Comparison of ENCODE assay signal across 9 cellular contexts in the genomic region with DNA sequence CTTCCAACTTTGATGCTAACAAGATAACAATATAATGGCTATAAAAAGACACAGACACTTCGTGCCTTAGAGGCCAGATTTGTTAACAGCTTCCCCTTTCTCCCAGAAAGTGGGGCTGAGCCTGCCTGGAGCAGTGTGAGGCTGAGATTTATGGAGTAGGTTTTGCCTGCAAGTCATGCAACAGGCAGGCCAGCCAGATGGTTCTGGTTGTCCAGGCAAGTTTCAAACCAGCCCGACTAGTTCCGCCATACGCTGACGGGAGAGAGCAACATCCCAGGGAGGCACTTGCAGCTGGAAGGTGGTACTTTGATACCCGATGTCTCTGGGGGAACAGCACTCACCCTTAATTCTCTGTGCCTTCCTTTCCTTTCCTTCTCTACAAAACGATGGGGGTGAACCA.
DNase-seq lines count a peak whose midpoint lies in the region; ATAC-seq and TF ChIP-seq lines count a peak whose summit lies in the region.
"Had no signal": no experiment of that assay in that cellular context is flagged by ENCODE, and none has a peak within 500 bp of the region (broad histone marks: within the 10 kb centered on the region; RNA-seq: fewer than 3 reads in every experiment).

No MANE protein-coding gene starts in this region.

- peaks cover 19% of the 10 kb centered on the region for H3K4me1 Mint-ChIP-seq in GM23338
- H3K4me1 Mint-ChIP-seq in activated T-cell treated with anti-CD3 and anti-CD28 coated beads, Interleukin-2, amount 50 U/mL, for 72 hours (ENCODE audit: low read depth), result peaks cover 29% of the 10 kb centered on the region

- no peaks in the 10 kb centered on the region for H3K9me3 Mint-ChIP-seq in GM23338
- no peaks in the 10 kb centered on the region for H3K9me3 Mint-ChIP-seq in activated T-cell treated with anti-CD3 and anti-CD28 coated beads, Interleukin-2, amount 50 U/mL, for 72 hours

- no peak overlapping the region for H3K27ac Mint-ChIP-seq in GM23338
- H3K27ac Mint-ChIP-seq in activated T-cell treated with anti-CD3 and anti-CD28 coated beads, Interleukin-2, amount 50 U/mL, for 72 hours, result no peak overlapping the region

- TF ChIP-seq CTCF in GM23338 (conservative IDR thresholded peaks at IDR 0.05; ENCODE audit: low read depth in 2 of 2) (no peak), RWPE2 (IDR thresholded peaks at IDR 0.05; ENCODE audit: poor library complexity, severe bottlenecking) (no peak)

- no peaks in the 10 kb centered on the region for H3F3A ChIP-seq in GM23338 (replicated peaks; ENCODE audit: low read depth)

- H3K4me2 ChIP-seq in GM23338, result no peak overlapping the region

- H2AFZ ChIP-seq in GM23338, result peak overlapping the region; percentile 78; the same call in 1 of the 2 replicates

- no peaks in the 10 kb centered on the region for H4K20me1 ChIP-seq in GM23338 (replicated peaks; ENCODE audit: insufficient read depth)

- ATAC-seq in GM23338 (peak; percentile 71), RWPE2 (ENCODE audit: low read depth) (peak; percentile 53), HG03439 (IDR thresholded peaks at IDR 0.05; ENCODE audit: unreplicated experiment) (no peak)
- ATAC-seq in activated T-cell treated with anti-CD3 and anti-CD28 coated beads, Interleukin-2, amount 50 U/mL, for 72 hours (replicated peaks in 1 of 2), result no peak

- no peaks in the 10 kb centered on the region for H3K9me3 ChIP-seq in RWPE2 (ENCODE audit: severe bottlenecking)
- H3K9me3 ChIP-seq: spleen had no signal

- no peaks in the 10 kb centered on the region for H3K27me3 ChIP-seq in GM23338 (ENCODE audit: insufficient read depth)
- no peaks in the 10 kb centered on the region for H3K27me3 ChIP-seq in RWPE2 (ENCODE audit: insufficient read depth, poor library complexity, severe bottlenecking)
- H3K27me3 ChIP-seq: spleen had no signal

- H3K4me3 Mint-ChIP-seq in GM23338, result no peak overlapping the region
- no peak overlapping the region for H3K4me3 Mint-ChIP-seq in activated T-cell treated with anti-CD3 and anti-CD28 coated beads, Interleukin-2, amount 50 U/mL, for 72 hours

- H3K79me2 ChIP-seq in GM23338 (replicated peaks; ENCODE audit: insufficient read depth), result no peaks in the 10 kb centered on the region

- H3K36me3 ChIP-seq in GM23338 (ENCODE audit: insufficient read depth) (no peaks in the 10 kb centered on the region), RWPE2 (ENCODE audit: low read depth) (no peaks in the 10 kb centered on the region)

- no peak overlapping the region for H3K4me3 ChIP-seq in GM23338
- H3K4me3 ChIP-seq in RWPE2 (ENCODE audit: severe bottlenecking), result no peak overlapping the region

- DNase-seq in GM23338 (ENCODE audit: low spot score) (peak; percentile 17), RWPE2 (ENCODE audit: low spot score) (no peak), islet precursor cell (peak; percentile 95), substantia nigra (lab: John Stamatoyannopoulos, UW) (peak in 5 of 49 donors; percentile 13 to 45 (median 26)), NCI-H1092 treated with DMSO at 0.1 percent for 48 hours (lab: John Stamatoyannopoulos, UW) (no peak)
- DNase-seq in activated T-cell treated with anti-CD3 and anti-CD28 coated beads, Interleukin-2, amount 50 U/mL, for 72 hours, result no peak
- DNase-seq: kidney glomerular epithelial cell, spleen had no signal

- peaks cover 2% of the 10 kb centered on the region for H3K27me3 Mint-ChIP-seq in GM23338 (ENCODE audit: insufficient read depth, low read depth, poor library complexity)
- peaks cover 87% of the 10 kb centered on the region for H3K27me3 Mint-ChIP-seq in activated T-cell treated with anti-CD3 and anti-CD28 coated beads, Interleukin-2, amount 50 U/mL, for 72 hours (ENCODE audit: low read depth)

- peaks cover 3% of the 10 kb centered on the region for H3K9me2 ChIP-seq in GM23338 (ENCODE audit: insufficient read depth)

- H3K36me3 Mint-ChIP-seq in GM23338 (ENCODE audit: low read depth), result no peaks in the 10 kb centered on the region
- peaks cover 0 to 2% of the 10 kb centered on the region in 2 donors for H3K36me3 Mint-ChIP-seq in activated T-cell treated with anti-CD3 and anti-CD28 coated beads, Interleukin-2, amount 50 U/mL, for 72 hours (ENCODE audit: insufficient read depth in 2 of 2)

- no peak overlapping the region for H3K27ac ChIP-seq in GM23338 (ENCODE audit: low read depth)
- H3K27ac ChIP-seq in RWPE2 (ENCODE audit: poor library complexity, severe bottlenecking), result peak overlapping the region; percentile 28
- H3K27ac ChIP-seq in substantia nigra (ENCODE audit: low read depth, low read length, poor library complexity, severe bottlenecking), result peak overlapping the region; percentile 78

- no peaks in the 10 kb centered on the region for H3K4me1 ChIP-seq in GM23338 (ENCODE audit: insufficient read depth)
- peaks cover 19% of the 10 kb centered on the region for H3K4me1 ChIP-seq in RWPE2 (ENCODE audit: insufficient read depth, poor library complexity, severe bottlenecking)

TF ChIP-seq in GM23338, 12 proteins besides CTCF, POLR2A, EP300 and RAD21:
- TF ChIP-seq EZH2phosphoT487 (IDR thresholded peaks at IDR 0.05; ENCODE audit: unreplicated experiment), result no peak
- TF ChIP-seq, protein P1, sequence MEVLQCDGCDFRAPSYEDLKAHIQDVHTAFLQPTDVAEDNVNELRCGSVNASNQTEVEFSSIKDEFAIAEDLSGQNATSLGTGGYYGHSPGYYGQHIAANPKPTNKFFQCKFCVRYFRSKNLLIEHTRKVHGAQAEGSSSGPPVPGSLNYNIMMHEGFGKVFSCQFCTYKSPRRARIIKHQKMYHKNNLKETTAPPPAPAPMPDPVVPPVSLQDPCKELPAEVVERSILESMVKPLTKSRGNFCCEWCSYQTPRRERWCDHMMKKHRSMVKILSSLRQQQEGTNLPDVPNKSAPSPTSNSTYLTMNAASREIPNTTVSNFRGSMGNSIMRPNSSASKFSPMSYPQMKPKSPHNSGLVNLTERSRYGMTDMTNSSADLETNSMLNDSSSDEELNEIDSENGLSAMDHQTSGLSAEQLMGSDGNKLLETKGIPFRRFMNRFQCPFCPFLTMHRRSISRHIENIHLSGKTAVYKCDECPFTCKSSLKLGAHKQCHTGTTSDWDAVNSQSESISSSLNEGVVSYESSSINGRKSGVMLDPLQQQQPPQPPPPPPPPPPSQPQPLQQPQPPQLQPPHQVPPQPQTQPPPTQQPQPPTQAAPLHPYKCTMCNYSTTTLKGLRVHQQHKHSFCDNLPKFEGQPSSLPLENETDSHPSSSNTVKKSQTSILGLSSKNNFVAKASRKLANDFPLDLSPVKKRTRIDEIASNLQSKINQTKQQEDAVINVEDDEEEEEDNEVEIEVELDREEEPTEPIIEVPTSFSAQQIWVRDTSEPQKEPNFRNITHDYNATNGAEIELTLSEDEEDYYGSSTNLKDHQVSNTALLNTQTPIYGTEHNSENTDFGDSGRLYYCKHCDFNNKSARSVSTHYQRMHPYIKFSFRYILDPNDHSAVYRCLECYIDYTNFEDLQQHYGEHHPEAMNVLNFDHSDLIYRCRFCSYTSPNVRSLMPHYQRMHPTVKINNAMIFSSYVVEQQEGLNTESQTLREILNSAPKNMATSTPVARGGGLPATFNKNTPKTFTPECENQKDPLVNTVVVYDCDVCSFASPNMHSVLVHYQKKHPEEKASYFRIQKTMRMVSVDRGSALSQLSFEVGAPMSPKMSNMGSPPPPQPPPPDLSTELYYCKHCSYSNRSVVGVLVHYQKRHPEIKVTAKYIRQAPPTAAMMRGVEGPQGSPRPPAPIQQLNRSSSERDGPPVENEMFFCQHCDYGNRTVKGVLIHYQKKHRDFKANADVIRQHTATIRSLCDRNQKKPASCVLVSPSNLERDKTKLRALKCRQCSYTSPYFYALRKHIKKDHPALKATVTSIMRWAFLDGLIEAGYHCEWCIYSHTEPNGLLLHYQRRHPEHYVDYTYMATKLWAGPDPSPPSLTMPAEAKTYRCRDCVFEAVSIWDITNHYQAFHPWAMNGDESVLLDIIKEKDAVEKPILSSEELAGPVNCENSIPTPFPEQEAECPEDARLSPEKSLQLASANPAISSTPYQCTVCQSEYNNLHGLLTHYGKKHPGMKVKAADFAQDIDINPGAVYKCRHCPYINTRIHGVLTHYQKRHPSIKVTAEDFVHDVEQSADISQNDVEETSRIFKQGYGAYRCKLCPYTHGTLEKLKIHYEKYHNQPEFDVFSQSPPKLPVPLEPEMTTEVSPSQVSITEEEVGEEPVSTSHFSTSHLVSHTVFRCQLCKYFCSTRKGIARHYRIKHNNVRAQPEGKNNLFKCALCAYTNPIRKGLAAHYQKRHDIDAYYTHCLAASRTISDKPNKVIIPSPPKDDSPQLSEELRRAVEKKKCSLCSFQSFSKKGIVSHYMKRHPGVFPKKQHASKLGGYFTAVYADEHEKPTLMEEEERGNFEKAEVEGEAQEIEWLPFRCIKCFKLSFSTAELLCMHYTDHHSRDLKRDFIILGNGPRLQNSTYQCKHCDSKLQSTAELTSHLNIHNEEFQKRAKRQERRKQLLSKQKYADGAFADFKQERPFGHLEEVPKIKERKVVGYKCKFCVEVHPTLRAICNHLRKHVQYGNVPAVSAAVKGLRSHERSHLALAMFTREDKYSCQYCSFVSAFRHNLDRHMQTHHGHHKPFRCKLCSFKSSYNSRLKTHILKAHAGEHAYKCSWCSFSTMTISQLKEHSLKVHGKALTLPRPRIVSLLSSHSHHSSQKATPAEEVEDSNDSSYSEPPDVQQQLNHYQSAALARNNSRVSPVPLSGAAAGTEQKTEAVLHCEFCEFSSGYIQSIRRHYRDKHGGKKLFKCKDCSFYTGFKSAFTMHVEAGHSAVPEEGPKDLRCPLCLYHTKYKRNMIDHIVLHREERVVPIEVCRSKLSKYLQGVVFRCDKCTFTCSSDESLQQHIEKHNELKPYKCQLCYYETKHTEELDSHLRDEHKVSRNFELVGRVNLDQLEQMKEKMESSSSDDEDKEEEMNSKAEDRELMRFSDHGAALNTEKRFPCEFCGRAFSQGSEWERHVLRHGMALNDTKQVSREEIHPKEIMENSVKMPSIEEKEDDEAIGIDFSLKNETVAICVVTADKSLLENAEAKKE (CRISPR knock-in tag; IDR thresholded peaks at IDR 0.05), result no peak
- TF ChIP-seq NANOG (IDR thresholded peaks at IDR 0.05; ENCODE audit: borderline replicate concordance), result no peak
- no peak for TF ChIP-seq CREB1 (CRISPR knock-in tag; IDR thresholded peaks at IDR 0.05; ENCODE audit: low read depth)

Comparison
In these comparisons a context has a peak if more than half of its experiments do, and no peak if none do; other contexts are left out.
1. ATAC-seq: peak in GM23338 (single experiment) and RWPE2 (single experiment); none in activated T-cell treated with anti-CD3 and anti-CD28 coated beads, Interleukin-2, amount 50 U/mL, for 72 hours (0 of 2) and HG03439 (single experiment).
2. DNase-seq: peak in GM23338 (single experiment) and islet precursor cell (single experiment); none in RWPE2 (single experiment), NCI-H1092 treated with DMSO at 0.1 percent for 48 hours (single experiment) and activated T-cell treated with anti-CD3 and anti-CD28 coated beads, Interleukin-2, amount 50 U/mL, for 72 hours (0 of 2).